1 cellular context compared by ENCODE assay signal in the genomic region with DNA sequence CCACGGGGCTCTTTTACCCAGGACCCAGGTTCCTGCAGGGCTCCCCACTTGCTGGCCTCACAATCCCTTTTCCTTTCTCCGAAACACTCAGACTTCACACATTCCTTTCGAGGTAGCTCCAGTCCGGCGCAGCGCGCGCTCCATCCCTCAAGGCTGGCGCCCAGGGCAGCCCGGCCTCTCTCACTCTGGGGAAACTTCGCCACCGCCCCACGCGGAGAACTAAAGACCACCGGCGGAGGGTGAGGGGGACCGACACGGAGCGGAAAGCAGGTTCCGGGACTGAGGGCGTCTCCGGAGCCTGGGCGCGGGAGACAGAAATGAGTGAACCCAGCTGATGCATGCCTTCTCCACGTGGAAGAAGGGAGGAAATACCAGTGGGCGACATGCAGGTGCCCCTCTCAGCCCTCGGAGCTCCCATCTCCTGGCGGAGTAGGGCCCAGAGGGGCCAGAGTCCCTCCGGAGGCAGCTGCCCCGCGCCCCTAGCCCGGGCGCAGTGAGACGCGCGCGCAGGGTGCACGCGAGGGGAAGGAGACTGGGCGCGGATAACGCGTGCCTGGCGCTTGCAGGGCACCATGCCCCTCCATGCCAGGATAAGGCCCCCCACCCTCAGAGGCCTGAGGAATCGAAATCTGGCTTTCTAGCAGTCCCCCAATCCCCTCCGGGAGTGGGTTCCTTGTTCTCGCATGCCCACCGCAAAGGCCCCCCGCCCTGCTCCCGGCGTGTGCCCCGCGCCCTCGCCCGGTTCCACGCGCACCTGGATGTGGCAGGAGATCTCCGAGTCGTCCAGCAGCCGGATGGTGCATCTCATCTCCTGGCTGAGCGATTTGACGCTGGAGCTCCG.
A peak's percentile ranks its signal among the peaks of the same experiment; 100 is the strongest.
TF ChIP-seq lines count a peak whose summit lies in the region.

No MANE protein-coding gene starts in this region.

TF ChIP-seq in HepG2, 621 proteins besides CTCF, POLR2A, EP300 and RAD21 (continued from another document and continues in another):
- TF ChIP-seq, protein P1, sequence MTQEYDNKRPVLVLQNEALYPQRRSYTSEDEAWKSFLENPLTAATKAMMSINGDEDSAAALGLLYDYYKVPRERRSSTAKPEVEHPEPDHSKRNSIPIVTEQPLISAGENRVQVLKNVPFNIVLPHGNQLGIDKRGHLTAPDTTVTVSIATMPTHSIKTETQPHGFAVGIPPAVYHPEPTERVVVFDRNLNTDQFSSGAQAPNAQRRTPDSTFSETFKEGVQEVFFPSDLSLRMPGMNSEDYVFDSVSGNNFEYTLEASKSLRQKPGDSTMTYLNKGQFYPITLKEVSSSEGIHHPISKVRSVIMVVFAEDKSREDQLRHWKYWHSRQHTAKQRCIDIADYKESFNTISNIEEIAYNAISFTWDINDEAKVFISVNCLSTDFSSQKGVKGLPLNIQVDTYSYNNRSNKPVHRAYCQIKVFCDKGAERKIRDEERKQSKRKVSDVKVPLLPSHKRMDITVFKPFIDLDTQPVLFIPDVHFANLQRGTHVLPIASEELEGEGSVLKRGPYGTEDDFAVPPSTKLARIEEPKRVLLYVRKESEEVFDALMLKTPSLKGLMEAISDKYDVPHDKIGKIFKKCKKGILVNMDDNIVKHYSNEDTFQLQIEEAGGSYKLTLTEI (CRISPR knock-in tag; conservative IDR thresholded peaks at IDR 0.05) = no peak
- no peak for TF ChIP-seq EHMT2 (IDR thresholded peaks at IDR 0.05; ENCODE audit: borderline replicate concordance, low read depth, low read length)
- TF ChIP-seq ZNF547 (CRISPR knock-in tag; IDR thresholded peaks at IDR 0.05) = no peak
- no peak for TF ChIP-seq ZNF747 (CRISPR knock-in tag; IDR thresholded peaks at IDR 0.05; ENCODE audit: borderline replicate concordance)
- no peak for TF ChIP-seq TFE3 (CRISPR knock-in tag; IDR thresholded peaks at IDR 0.05)
- TF ChIP-seq GATAD1 (CRISPR knock-in tag; IDR thresholded peaks at IDR 0.05) = no peak
- TF ChIP-seq PAWR (CRISPR knock-in tag; IDR thresholded peaks at IDR 0.05; ENCODE audit: borderline replicate concordance) = no peak
- no peak for TF ChIP-seq ZFAT (CRISPR knock-in tag; conservative IDR thresholded peaks at IDR 0.05)
- TF ChIP-seq FOXO1 (CRISPR knock-in tag; IDR thresholded peaks at IDR 0.05) = no peak
- TF ChIP-seq HMGA1 (CRISPR knock-in tag; conservative IDR thresholded peaks at IDR 0.05) = no peak
- no peak for TF ChIP-seq HMGXB4 (CRISPR knock-in tag; IDR thresholded peaks at IDR 0.05; ENCODE audit: borderline replicate concordance in 1 of 2, low read depth in 1 of 2)
- no peak for TF ChIP-seq XRCC5 (optimal IDR thresholded peaks at IDR 0.05; ENCODE audit: low read length)
- no peak for TF ChIP-seq NAIF1 (CRISPR knock-in tag; IDR thresholded peaks at IDR 0.05; ENCODE audit: borderline replicate concordance)
- TF ChIP-seq ZNF335 (CRISPR knock-in tag; IDR thresholded peaks at IDR 0.05) = no peak
- no peak for TF ChIP-seq CC2D1A (CRISPR knock-in tag; IDR thresholded peaks at IDR 0.05)
- no peak for TF ChIP-seq NFKBIZ (CRISPR knock-in tag; IDR thresholded peaks at IDR 0.05)
- no peak for TF ChIP-seq ZNF546 (CRISPR knock-in tag; conservative IDR thresholded peaks at IDR 0.05)
- no peak; the same call in 1 of the 2 replicates for TF ChIP-seq ZNF274 (CRISPR knock-in tag; IDR thresholded peaks at IDR 0.05)
- no peak for TF ChIP-seq NFYC (CRISPR knock-in tag; IDR thresholded peaks at IDR 0.05)
- no peak for TF ChIP-seq SMYD3 (CRISPR knock-in tag; IDR thresholded peaks at IDR 0.05)
- TF ChIP-seq IRF2 (CRISPR knock-in tag; IDR thresholded peaks at IDR 0.05) = no peak
- TF ChIP-seq MEIS2 (CRISPR knock-in tag; IDR thresholded peaks at IDR 0.05) = 0 out of 2 replicates have a peak, but pooled peaks have one; percentile 36
- peak; percentile 20; the same call in 1 of the 2 replicates for TF ChIP-seq SAP130 (CRISPR knock-in tag; IDR thresholded peaks at IDR 0.05; ENCODE audit: low read depth)
- no peak for TF ChIP-seq RBM39 (IDR thresholded peaks at IDR 0.05; ENCODE audit: low read depth, low read length, poor library complexity, severe bottlenecking)
- TF ChIP-seq ZNF564 (CRISPR knock-in tag; IDR thresholded peaks at IDR 0.05) = no peak
- TF ChIP-seq ZNF615 (CRISPR knock-in tag; IDR thresholded peaks at IDR 0.05; ENCODE audit: borderline replicate concordance) = no peak
- TF ChIP-seq BRF2 (CRISPR knock-in tag; IDR thresholded peaks at IDR 0.05) = no peak
- no peak for TF ChIP-seq ZNF337 (CRISPR knock-in tag; IDR thresholded peaks at IDR 0.05; ENCODE audit: borderline replicate concordance, low read depth)
- TF ChIP-seq HOXA5 (CRISPR knock-in tag; IDR thresholded peaks at IDR 0.05) = no peak
- no peak for TF ChIP-seq ZSCAN29 (CRISPR knock-in tag; conservative IDR thresholded peaks at IDR 0.05)
- 0 out of 2 replicates have a peak, but pooled peaks have one; percentile 2 for TF ChIP-seq ZNF761 (CRISPR knock-in tag; conservative IDR thresholded peaks at IDR 0.05)
- no peak for TF ChIP-seq THAP9 (CRISPR knock-in tag; IDR thresholded peaks at IDR 0.05; ENCODE audit: borderline replicate concordance)
- no peak for TF ChIP-seq ZBTB7A (CRISPR knock-in tag; IDR thresholded peaks at IDR 0.05)
- TF ChIP-seq ZNF674 (CRISPR knock-in tag; IDR thresholded peaks at IDR 0.05; ENCODE audit: low read depth) = no peak
- TF ChIP-seq ZNF724P (CRISPR knock-in tag; IDR thresholded peaks at IDR 0.05; ENCODE audit: borderline replicate concordance) = no peak
- TF ChIP-seq ZNF207 (IDR thresholded peaks at IDR 0.05; ENCODE audit: borderline replicate concordance) = no peak
- TF ChIP-seq GATAD2A (CRISPR knock-in tag; IDR thresholded peaks at IDR 0.05) = no peak; the same call in 1 of the 2 replicates
- TF ChIP-seq ZNF589 (CRISPR knock-in tag; conservative IDR thresholded peaks at IDR 0.05) = no peak
- peak; percentile 28; the same call in 1 of the 2 replicates for TF ChIP-seq HES4 (CRISPR knock-in tag; IDR thresholded peaks at IDR 0.05; ENCODE audit: borderline replicate concordance)
- TF ChIP-seq ZNF792 (CRISPR knock-in tag; IDR thresholded peaks at IDR 0.05) = no peak
- TF ChIP-seq IRX3 (CRISPR knock-in tag; IDR thresholded peaks at IDR 0.05; ENCODE audit: borderline replicate concordance, low read depth) = no peak
- no peak for TF ChIP-seq ZNF17 (CRISPR knock-in tag; IDR thresholded peaks at IDR 0.05)
- TF ChIP-seq, protein P2, sequence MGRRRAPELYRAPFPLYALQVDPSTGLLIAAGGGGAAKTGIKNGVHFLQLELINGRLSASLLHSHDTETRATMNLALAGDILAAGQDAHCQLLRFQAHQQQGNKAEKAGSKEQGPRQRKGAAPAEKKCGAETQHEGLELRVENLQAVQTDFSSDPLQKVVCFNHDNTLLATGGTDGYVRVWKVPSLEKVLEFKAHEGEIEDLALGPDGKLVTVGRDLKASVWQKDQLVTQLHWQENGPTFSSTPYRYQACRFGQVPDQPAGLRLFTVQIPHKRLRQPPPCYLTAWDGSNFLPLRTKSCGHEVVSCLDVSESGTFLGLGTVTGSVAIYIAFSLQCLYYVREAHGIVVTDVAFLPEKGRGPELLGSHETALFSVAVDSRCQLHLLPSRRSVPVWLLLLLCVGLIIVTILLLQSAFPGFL (CRISPR knock-in tag; IDR thresholded peaks at IDR 0.05) = no peak
- no peak for TF ChIP-seq MBNL3 (CRISPR knock-in tag; conservative IDR thresholded peaks at IDR 0.05)
- TF ChIP-seq, protein P3, sequence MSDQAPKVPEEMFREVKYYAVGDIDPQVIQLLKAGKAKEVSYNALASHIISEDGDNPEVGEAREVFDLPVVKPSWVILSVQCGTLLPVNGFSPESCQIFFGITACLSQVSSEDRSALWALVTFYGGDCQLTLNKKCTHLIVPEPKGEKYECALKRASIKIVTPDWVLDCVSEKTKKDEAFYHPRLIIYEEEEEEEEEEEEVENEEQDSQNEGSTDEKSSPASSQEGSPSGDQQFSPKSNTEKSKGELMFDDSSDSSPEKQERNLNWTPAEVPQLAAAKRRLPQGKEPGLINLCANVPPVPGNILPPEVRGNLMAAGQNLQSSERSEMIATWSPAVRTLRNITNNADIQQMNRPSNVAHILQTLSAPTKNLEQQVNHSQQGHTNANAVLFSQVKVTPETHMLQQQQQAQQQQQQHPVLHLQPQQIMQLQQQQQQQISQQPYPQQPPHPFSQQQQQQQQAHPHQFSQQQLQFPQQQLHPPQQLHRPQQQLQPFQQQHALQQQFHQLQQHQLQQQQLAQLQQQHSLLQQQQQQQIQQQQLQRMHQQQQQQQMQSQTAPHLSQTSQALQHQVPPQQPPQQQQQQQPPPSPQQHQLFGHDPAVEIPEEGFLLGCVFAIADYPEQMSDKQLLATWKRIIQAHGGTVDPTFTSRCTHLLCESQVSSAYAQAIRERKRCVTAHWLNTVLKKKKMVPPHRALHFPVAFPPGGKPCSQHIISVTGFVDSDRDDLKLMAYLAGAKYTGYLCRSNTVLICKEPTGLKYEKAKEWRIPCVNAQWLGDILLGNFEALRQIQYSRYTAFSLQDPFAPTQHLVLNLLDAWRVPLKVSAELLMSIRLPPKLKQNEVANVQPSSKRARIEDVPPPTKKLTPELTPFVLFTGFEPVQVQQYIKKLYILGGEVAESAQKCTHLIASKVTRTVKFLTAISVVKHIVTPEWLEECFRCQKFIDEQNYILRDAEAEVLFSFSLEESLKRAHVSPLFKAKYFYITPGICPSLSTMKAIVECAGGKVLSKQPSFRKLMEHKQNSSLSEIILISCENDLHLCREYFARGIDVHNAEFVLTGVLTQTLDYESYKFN (CRISPR knock-in tag; conservative IDR thresholded peaks at IDR 0.05) = no peak
- TF ChIP-seq, protein P4, sequence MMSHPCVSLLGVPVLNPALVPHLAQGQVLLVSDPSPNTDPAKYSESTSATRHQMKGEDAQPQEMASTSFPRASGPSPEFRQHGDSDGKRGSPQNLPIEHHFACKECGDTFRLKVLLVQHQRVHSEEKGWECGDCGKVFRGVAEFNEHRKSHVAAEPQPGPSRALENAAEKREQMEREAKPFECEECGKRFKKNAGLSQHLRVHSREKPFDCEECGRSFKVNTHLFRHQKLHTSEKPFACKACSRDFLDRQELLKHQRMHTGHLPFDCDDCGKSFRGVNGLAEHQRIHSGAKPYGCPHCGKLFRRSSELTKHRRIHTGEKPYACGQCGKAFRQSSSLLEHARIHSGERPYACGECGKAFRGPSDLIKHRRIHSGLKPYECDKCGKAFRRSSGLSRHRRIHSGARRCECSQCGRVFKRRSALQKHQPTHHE (CRISPR knock-in tag; IDR thresholded peaks at IDR 0.05; ENCODE audit: borderline replicate concordance) = no peak
- no peak for TF ChIP-seq SP2 (CRISPR knock-in tag; IDR thresholded peaks at IDR 0.05)
- TF ChIP-seq TFAP4 (IDR thresholded peaks at IDR 0.05; ENCODE audit: borderline replicate concordance, low read depth) = peak; percentile 12; the same call in 1 of the 2 replicates
- TF ChIP-seq GATA4 (IDR thresholded peaks at IDR 0.05; ENCODE audit: borderline replicate concordance, low read depth) = no peak
